In genomic region chr2:157420771-157421323, GRCh38 we compare ENCODE assay signal across 8 cellular contexts. TPM values are rescaled to one million over a fixed set of nuclear protein-coding genes. Genes with fewer than 3 reads are reported as not detected.
A peak's percentile ranks its signal among the peaks of the same experiment; 100 is the strongest.
DNase-seq lines count a peak whose midpoint lies in the region; ATAC-seq and TF ChIP-seq lines count a peak whose summit lies in the region.

No MANE protein-coding gene starts in this region.

- ATAC-seq in Right ventricle myocardium superior (ENCODE audit: poor library complexity), result peak; percentile 64
- ATAC-seq in upper lobe of left lung (ENCODE audit: low FRiP score in 2 of 2), result peak; percentile 70 to 84
- ATAC-seq in HG03095 (IDR thresholded peaks at IDR 0.05; ENCODE audit: unreplicated experiment), result no peak

- TF ChIP-seq CTCF in right atrium auricular region (IDR thresholded peaks at IDR 0.05) (no peak), upper lobe of left lung (IDR thresholded peaks at IDR 0.05) (no peak)

- DNase-seq in Right ventricle myocardium superior, result no peak
- no peak for DNase-seq in right atrium auricular region (ENCODE audit: low spot score)
- DNase-seq in KBM-7, result peak; percentile 88
- DNase-seq in dedifferentiated amniotic fluid mesenchymal stem cell (ENCODE audit: extremely low spot score), result peak; percentile 50
- no peak for DNase-seq in upper lobe of left lung
- DNase-seq in NCI-H526 (lab: John Stamatoyannopoulos, UW), result no peak
- no peak for DNase-seq in middle frontal gyrus (ENCODE audit: extremely low spot score, low spot score)

- H3K27me3 ChIP-seq in right atrium auricular region (no peaks in the 10 kb centered on the region), upper lobe of left lung (no peaks in the 10 kb centered on the region)

- H3K36me3 ChIP-seq in right atrium auricular region, result no peaks in the 10 kb centered on the region
- H3K36me3 ChIP-seq in upper lobe of left lung, result no peaks in the 10 kb centered on the region

- WGBS in upper lobe of left lung, 2 donors, result 50 to 55% methylated on average over 4 of the region's 4 CpGs

- H3K9me3 ChIP-seq in right atrium auricular region (peaks cover 0 to 7% of the 10 kb centered on the region in 2 donors), upper lobe of left lung (no peaks in the 10 kb centered on the region)

- H3K4me1 ChIP-seq in right atrium auricular region, result peaks cover 0 to 4% of the 10 kb centered on the region in 2 donors
- H3K4me1 ChIP-seq in upper lobe of left lung, result peaks cover 0 to 7% (median 5%) of the 10 kb centered on the region in 4 donors

- peak in 2 of 4 donors; percentile 45 to 70 for TF ChIP-seq EP300 in upper lobe of left lung (IDR thresholded peaks at IDR 0.05)

- H3K4me3 ChIP-seq in right atrium auricular region (no peak overlapping the region), upper lobe of left lung (no peak overlapping the region)

- in situ Hi-C loops in KBM-7 (cut with MboI; ENCODE audit: low pct_unique_long_range_greater_than_20kb, low sequenced_read_pairs), result no loop called here

- H3K27ac ChIP-seq in right atrium auricular region (peak overlapping the region in 1 of 2 donors; percentile 6), upper lobe of left lung (peak overlapping the region; percentile 69 to 83 (median 76))

- no peak for TF ChIP-seq POLR2A in upper lobe of left lung (IDR thresholded peaks at IDR 0.05)

- intact Hi-C loops in Right ventricle myocardium superior (cut with DNase I), result no loop called here

RNA-seq across cellular contexts. Expression of gene CYTIP, which starts 23.0 kb away (rescaled TPM):
- total RNA-seq in Right ventricle myocardium superior (1.1 TPM), right atrium auricular region (1 to 10 TPM; 3.3 to 4.8 TPM), upper lobe of left lung (10 to 100 TPM; 23.1 to 47.1 (median 28.5) TPM)

Comparison
In these comparisons a context has a peak if more than half of its experiments do, and no peak if none do; other contexts are left out.
1. DNase-seq: peak in KBM-7 (single experiment) and dedifferentiated amniotic fluid mesenchymal stem cell (single experiment); none in Right ventricle myocardium superior (single experiment), right atrium auricular region (single experiment), upper lobe of left lung (0 of 2), NCI-H526 (0 of 2) and middle frontal gyrus (single experiment).
2. RNA of gene CYTIP, which starts 23.0 kb away (total RNA-seq): 23.1 to 47.1 TPM in upper lobe of left lung; 3.3 to 4.8 TPM in right atrium auricular region and 1.1 TPM in Right ventricle myocardium superior (single experiment); every median in the first group is over 4 times any median in the second.